In the genomic region with DNA sequence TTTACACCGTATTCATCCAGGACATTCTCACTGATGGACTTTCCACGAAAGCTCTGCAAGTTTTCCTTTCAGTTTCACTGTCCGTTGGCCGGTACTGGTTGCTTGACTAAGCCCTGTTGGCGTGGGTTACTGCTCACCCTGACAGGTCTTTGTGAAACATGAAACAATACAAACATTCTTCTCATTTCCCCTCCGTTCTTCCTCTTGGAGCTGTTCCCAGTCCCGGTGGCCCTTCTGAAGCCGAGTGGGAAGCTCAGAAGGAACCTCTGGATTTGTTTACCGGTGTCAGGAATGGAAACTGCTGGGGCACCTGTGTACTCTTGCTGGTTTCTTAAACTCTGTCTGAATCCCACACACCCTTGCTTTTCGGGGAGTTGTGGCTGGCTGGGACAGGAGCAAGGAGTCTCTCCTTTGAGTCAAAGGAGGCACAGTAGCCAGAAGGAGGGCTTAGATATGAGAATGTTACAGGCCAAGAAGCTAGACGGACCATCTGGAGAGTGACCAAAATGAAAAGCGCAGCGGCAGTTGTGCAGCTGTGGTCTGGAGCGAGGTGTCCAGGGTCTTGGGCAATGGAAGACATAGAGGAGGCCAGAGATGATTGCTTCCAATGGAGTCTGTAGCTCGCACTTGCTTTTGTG, we compare ENCODE assay signal across 8 cellular contexts. TPM values are rescaled to one million over a fixed set of nuclear protein-coding genes. Genes with fewer than 3 reads are reported as not detected.
A peak's percentile ranks its signal among the peaks of the same experiment; 100 is the strongest.
DNase-seq lines count a peak whose midpoint lies in the region; ATAC-seq and TF ChIP-seq lines count a peak whose summit lies in the region.

No MANE protein-coding gene starts in this region.

- H3K36me3 ChIP-seq in BLaER1 treated with 17β-estradiol and CSF1 and Interleukin-3, amounts not matched to agents 10 nM and 100 nM: no peaks in the 10 kb centered on the region
- H3K36me3 ChIP-seq in psoas muscle (ENCODE audit: insufficient read depth in 1 of 2, low read depth in 1 of 2): no peaks in the 10 kb centered on the region

- no peaks in the 10 kb centered on the region for H3K27me3 ChIP-seq in BLaER1 treated with 17β-estradiol and CSF1 and Interleukin-3, amounts not matched to agents 10 nM and 100 nM
- H3K27me3 ChIP-seq in psoas muscle (ENCODE audit: insufficient read depth in 3 of 3, low read length in 2 of 3): no peaks in the 10 kb centered on the region

- TF ChIP-seq CTCF in WI38 (IDR thresholded peaks at IDR 0.05; ENCODE audit: low read depth, low read length) (no peak), psoas muscle (IDR thresholded peaks at IDR 0.05) (no peak)

- peak overlapping the region in 8 of 11 experiments; percentile 9 to 54 (median 27); a peak in 8 of 22 replicates for H3K9ac ChIP-seq in BLaER1 treated with 17β-estradiol and CSF1 and Interleukin-3, amounts not matched to agents 10 nM and 100 nM

- H3K9me3 ChIP-seq in BLaER1 treated with 17β-estradiol and CSF1 and Interleukin-3, amounts not matched to agents 10 nM and 100 nM (replicated peaks in 1 of 11): no peaks in the 10 kb centered on the region
- H3K9me3 ChIP-seq in psoas muscle: no peaks in the 10 kb centered on the region

- H3K4me1 ChIP-seq in BLaER1 treated with 17β-estradiol and CSF1 and Interleukin-3, amounts not matched to agents 10 nM and 100 nM: peaks cover 25 to 61% (median 30%) of the 10 kb centered on the region in 10 experiments
- peaks cover 14% of the 10 kb centered on the region for H3K4me1 ChIP-seq in psoas muscle

- intact Hi-C loops in psoas muscle (cut with DNase I): no loop called here

- 2 to 7% (median 5%) methylated on average over 15 of the region's 15 CpGs for WGBS in psoas muscle, 3 donors

- ATAC-seq in GM19023 (IDR thresholded peaks at IDR 0.05; ENCODE audit: unreplicated experiment) (peak; percentile 57), psoas muscle (peak; percentile 62 to 86 (median 74)), HG03139 (IDR thresholded peaks at IDR 0.05; ENCODE audit: unreplicated experiment) (no peak)

- H3K4me3 ChIP-seq in BLaER1 treated with 17β-estradiol and CSF1 and Interleukin-3, amounts not matched to agents 10 nM and 100 nM: peak overlapping the region in 4 of 10 experiments; percentile 1 to 40 (median 32); a peak in 6 of 20 replicates
- H3K4me3 ChIP-seq in WI38 (ENCODE audit: low read depth, low read length) (peak overlapping the region; percentile 55), psoas muscle (peak overlapping the region; percentile 65)

- H3K27ac ChIP-seq in BLaER1 treated with 17β-estradiol and CSF1 and Interleukin-3, amounts not matched to agents 10 nM and 100 nM: peak overlapping the region in 4 of 11 experiments; percentile 23 to 44 (median 39); a peak in 7 of 22 replicates
- peak overlapping the region; percentile 47 for H3K27ac ChIP-seq in psoas muscle

- H4K20me1 ChIP-seq in BLaER1 treated with 17β-estradiol and CSF1 and Interleukin-3, amounts not matched to agents 10 nM and 100 nM: no peaks in the 10 kb centered on the region

- DNase-seq in HK-2 (ENCODE audit: unreplicated experiment) (peak; percentile 10), glomerular visceral epithelial cell (ENCODE audit: extremely low spot score) (peak; percentile 80), psoas muscle (peak; percentile 49 to 58), NCI-H2227 (lab: John Stamatoyannopoulos, UW; ENCODE audit: unreplicated experiment) (no peak)

- H3K4me2 ChIP-seq in BLaER1 treated with 17β-estradiol and CSF1 and Interleukin-3, amounts not matched to agents 10 nM and 100 nM: peak overlapping the region; percentile 38 to 93 (median 67)

RNA-seq across cellular contexts. Expression of a gene that starts 45.7 kb away (rescaled TPM):
- not detected for total RNA-seq in psoas muscle
- not detected for polyA plus RNA-seq in psoas muscle
